In genomic region chr17:36920032-36921000, GRCh38 we compare ENCODE assay signal across 2 cellular contexts.
A peak's percentile ranks its signal among the peaks of the same experiment; 100 is the strongest.
TF ChIP-seq lines count a peak whose summit lies in the region.

No MANE protein-coding gene starts in this region.

TF ChIP-seq in HepG2, 621 proteins besides CTCF, POLR2A, EP300 and RAD21:
- TF ChIP-seq ZNF891 (CRISPR knock-in tag; IDR thresholded peaks at IDR 0.05), result no peak
- no peak for TF ChIP-seq ZNF792 (CRISPR knock-in tag; IDR thresholded peaks at IDR 0.05)
- TF ChIP-seq ZNF574 (CRISPR knock-in tag; IDR thresholded peaks at IDR 0.05), result no peak
- no peak for TF ChIP-seq ELF3 (CRISPR knock-in tag; IDR thresholded peaks at IDR 0.05)
- TF ChIP-seq ZFP82 (CRISPR knock-in tag; IDR thresholded peaks at IDR 0.05; ENCODE audit: borderline replicate concordance), result no peak
- TF ChIP-seq ZMYM2 (CRISPR knock-in tag; IDR thresholded peaks at IDR 0.05), result no peak
- TF ChIP-seq TEAD2 (CRISPR knock-in tag; IDR thresholded peaks at IDR 0.05), result no peak
- no peak for TF ChIP-seq ZGPAT (CRISPR knock-in tag; IDR thresholded peaks at IDR 0.05)

TF ChIP-seq in WTC11, 78 proteins besides CTCF, POLR2A, EP300 and RAD21:
- no peak for TF ChIP-seq EMX1 (CRISPR knock-in tag; IDR thresholded peaks at IDR 0.05)
- TF ChIP-seq USF1 (CRISPR knock-in tag; IDR thresholded peaks at IDR 0.05), result no peak
- TF ChIP-seq SMAD4 (CRISPR knock-in tag; IDR thresholded peaks at IDR 0.05), result no peak
- TF ChIP-seq ERG (CRISPR knock-in tag; IDR thresholded peaks at IDR 0.05), result no peak
- no peak for TF ChIP-seq KAT7 (CRISPR knock-in tag; IDR thresholded peaks at IDR 0.05; ENCODE audit: borderline replicate concordance)
- 0 out of 2 replicates have a peak, but pooled peaks have one; percentile 84 for TF ChIP-seq ZNF512 (CRISPR knock-in tag; IDR thresholded peaks at IDR 0.05; ENCODE audit: borderline replicate concordance)
- TF ChIP-seq HMGA2 (CRISPR knock-in tag; IDR thresholded peaks at IDR 0.05), result no peak
- peak; percentile 79; the same call in 1 of the 2 replicates for TF ChIP-seq ZNF263 (CRISPR knock-in tag; IDR thresholded peaks at IDR 0.05; ENCODE audit: low read depth)
- no peak for TF ChIP-seq HMGXB4 (CRISPR knock-in tag; IDR thresholded peaks at IDR 0.05)
- TF ChIP-seq, protein P1, sequence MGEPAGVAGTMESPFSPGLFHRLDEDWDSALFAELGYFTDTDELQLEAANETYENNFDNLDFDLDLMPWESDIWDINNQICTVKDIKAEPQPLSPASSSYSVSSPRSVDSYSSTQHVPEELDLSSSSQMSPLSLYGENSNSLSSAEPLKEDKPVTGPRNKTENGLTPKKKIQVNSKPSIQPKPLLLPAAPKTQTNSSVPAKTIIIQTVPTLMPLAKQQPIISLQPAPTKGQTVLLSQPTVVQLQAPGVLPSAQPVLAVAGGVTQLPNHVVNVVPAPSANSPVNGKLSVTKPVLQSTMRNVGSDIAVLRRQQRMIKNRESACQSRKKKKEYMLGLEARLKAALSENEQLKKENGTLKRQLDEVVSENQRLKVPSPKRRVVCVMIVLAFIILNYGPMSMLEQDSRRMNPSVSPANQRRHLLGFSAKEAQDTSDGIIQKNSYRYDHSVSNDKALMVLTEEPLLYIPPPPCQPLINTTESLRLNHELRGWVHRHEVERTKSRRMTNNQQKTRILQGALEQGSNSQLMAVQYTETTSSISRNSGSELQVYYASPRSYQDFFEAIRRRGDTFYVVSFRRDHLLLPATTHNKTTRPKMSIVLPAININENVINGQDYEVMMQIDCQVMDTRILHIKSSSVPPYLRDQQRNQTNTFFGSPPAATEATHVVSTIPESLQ (CRISPR knock-in tag; IDR thresholded peaks at IDR 0.05), result no peak
- TF ChIP-seq, protein P2, sequence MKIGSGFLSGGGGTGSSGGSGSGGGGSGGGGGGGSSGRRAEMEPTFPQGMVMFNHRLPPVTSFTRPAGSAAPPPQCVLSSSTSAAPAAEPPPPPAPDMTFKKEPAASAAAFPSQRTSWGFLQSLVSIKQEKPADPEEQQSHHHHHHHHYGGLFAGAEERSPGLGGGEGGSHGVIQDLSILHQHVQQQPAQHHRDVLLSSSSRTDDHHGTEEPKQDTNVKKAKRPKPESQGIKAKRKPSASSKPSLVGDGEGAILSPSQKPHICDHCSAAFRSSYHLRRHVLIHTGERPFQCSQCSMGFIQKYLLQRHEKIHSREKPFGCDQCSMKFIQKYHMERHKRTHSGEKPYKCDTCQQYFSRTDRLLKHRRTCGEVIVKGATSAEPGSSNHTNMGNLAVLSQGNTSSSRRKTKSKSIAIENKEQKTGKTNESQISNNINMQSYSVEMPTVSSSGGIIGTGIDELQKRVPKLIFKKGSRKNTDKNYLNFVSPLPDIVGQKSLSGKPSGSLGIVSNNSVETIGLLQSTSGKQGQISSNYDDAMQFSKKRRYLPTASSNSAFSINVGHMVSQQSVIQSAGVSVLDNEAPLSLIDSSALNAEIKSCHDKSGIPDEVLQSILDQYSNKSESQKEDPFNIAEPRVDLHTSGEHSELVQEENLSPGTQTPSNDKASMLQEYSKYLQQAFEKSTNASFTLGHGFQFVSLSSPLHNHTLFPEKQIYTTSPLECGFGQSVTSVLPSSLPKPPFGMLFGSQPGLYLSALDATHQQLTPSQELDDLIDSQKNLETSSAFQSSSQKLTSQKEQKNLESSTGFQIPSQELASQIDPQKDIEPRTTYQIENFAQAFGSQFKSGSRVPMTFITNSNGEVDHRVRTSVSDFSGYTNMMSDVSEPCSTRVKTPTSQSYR (CRISPR knock-in tag; IDR thresholded peaks at IDR 0.05), result no peak
